ENCODE assay signal across 1 cellular context in genomic region chr1:214510477-214510876, GRCh38.
TF ChIP-seq lines count a peak whose summit lies in the region.

No MANE protein-coding gene starts in this region.

TF ChIP-seq in HEK293, 187 proteins besides CTCF, POLR2A, EP300 and RAD21 (continued from another document):
- no peak for TF ChIP-seq ZNF518A (tag by site-specific recombination; conservative IDR thresholded peaks at IDR 0.05; ENCODE audit: low read depth)
